14 cellular contexts compared by ENCODE assay signal in genomic region chr6:158353851-158354508, GRCh38. TPM values are rescaled to one million over a fixed set of nuclear protein-coding genes. Genes with fewer than 3 reads are reported as not detected.
DNase-seq lines count a peak whose midpoint lies in the region; ATAC-seq, FAIRE-seq and TF ChIP-seq lines count a peak whose summit lies in the region.
"Had no signal": no experiment of that assay in that cellular context is flagged by ENCODE, and none has a peak within 500 bp of the region (broad histone marks: within the 10 kb centered on the region; RNA-seq: fewer than 3 reads in every experiment).

No MANE protein-coding gene starts in this region.

- no peak for FAIRE-seq in bronchial epithelial cell (lab: Jason Lieb, UNC)
- FAIRE-seq: frontal cortex, K562 had no signal

- H3K4me3 ChIP-seq in AG10803 (ENCODE audit: low read length) (no peak overlapping the region), bronchial epithelial cell (ENCODE audit: low read depth, low read length) (no peak overlapping the region)
- H3K4me3 ChIP-seq: K562, tibial artery had no signal

- ATAC-seq in HG02571 (IDR thresholded peaks at IDR 0.05; ENCODE audit: unreplicated experiment): no peak
- ATAC-seq: K562 had no signal

- DNase-seq in AG10803 (ENCODE audit: low read depth): peak; percentile 23
- peak; percentile 34 for DNase-seq in NCI-H2029 (lab: John Stamatoyannopoulos, UW)
- DNase-seq in bronchial epithelial cell (ENCODE audit: low read depth): peak; percentile 65
- peak; percentile 76 for DNase-seq in foreskin melanocyte
- no peak for DNase-seq in erythroblast (lab: John Stamatoyannopoulos, UW)
- no peak for DNase-seq in HT-29 (ENCODE audit: low spot score)
- no peak for DNase-seq in stimulated activated CD4-positive, alpha-beta T cell treated with anti-CD3 and anti-CD28 coated beads, Interleukin-4, amount 100 ng/mL, for 24 hours
- DNase-seq: cortex of kidney; NCI-H510A; stimulated activated CD4-positive, alpha-beta T cell treated with anti-CD3 and anti-CD28 coated beads, Interleukin-4, amount 100 ng/mL, for 4 hours; tibial artery had no signal

- TF ChIP-seq CTCF in AG10803 (conservative IDR thresholded peaks at IDR 0.05; ENCODE audit: low read length) (no peak), bronchial epithelial cell (IDR thresholded peaks at IDR 0.05; ENCODE audit: insufficient read depth, low read length, severe bottlenecking) (no peak)

- H3K27me3 ChIP-seq in bronchial epithelial cell (ENCODE audit: control insufficient read depth, insufficient read depth, low read length): no peaks in the 10 kb centered on the region
- H3K27me3 ChIP-seq: tibial artery had no signal

- no peaks in the 10 kb centered on the region for H3K36me3 ChIP-seq in bronchial epithelial cell (ENCODE audit: control insufficient read depth, insufficient read depth, low read length)
- H3K36me3 ChIP-seq: tibial artery had no signal

- TF ChIP-seq POLR2A in erythroblast (IDR thresholded peaks at IDR 0.05; ENCODE audit: low read length): no peak

RNA-seq across cellular contexts. Expression of gene TULP4, which starts 41.7 kb away (rescaled TPM):
- total RNA-seq in bronchial epithelial cell: 99.2 and 127 TPM in 2 replicates
- 31.1 and 39.5 TPM in 2 replicates for total RNA-seq in HT-29 (2014; rRNA removed; shearing (Covaris generic))

Comparison
In these comparisons a context has a peak if more than half of its experiments do, and no peak if none do; other contexts are left out.
1. DNase-seq: peak in AG10803 (single experiment), NCI-H2029 (single experiment), bronchial epithelial cell (single experiment) and foreskin melanocyte (single experiment); none in erythroblast (0 of 2), HT-29 (single experiment) and stimulated activated CD4-positive, alpha-beta T cell treated with anti-CD3 and anti-CD28 coated beads, Interleukin-4, amount 100 ng/mL, for 24 hours (single experiment).